15 cellular contexts compared by ENCODE assay signal in the genomic region with DNA sequence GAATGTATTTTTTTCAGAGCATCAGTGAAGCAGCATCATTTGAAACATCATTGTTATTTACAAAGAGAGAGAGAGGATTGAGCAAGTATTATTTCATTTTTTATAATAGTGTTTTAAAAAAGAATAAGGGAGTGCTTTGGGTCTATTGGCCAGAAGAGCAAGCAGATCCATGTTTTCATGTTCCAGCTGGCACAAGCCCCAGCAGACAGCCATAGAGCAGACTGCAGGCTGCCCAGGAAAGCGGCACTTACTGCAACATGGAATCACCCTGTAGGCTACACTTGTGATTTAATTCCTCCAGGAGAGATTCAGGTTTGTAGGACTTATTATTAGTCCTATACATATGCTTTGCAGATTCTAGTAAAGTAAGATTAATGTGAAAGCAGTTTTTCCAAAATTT.
DNase-seq lines count a peak whose midpoint lies in the region; ATAC-seq and TF ChIP-seq lines count a peak whose summit lies in the region.
"Had no signal": no experiment of that assay in that cellular context is flagged by ENCODE, and none has a peak within 500 bp of the region (broad histone marks: within the 10 kb centered on the region; RNA-seq: fewer than 3 reads in every experiment).

No MANE protein-coding gene starts in this region.

- H3K27me3 Mint-ChIP-seq in nephron progenitor cell (ENCODE audit: low read depth, poor library complexity): no peaks in the 10 kb centered on the region
- H3K27me3 Mint-ChIP-seq: activated CD4-positive, alpha-beta memory T cell treated with anti-CD3 and anti-CD28 coated beads for 36 hours; activated T-helper 17 cell treated with anti-CD3 and anti-CD28 coated beads, Interleukin-2, amount 50 U/mL, for 72 hours had no signal

- H3K27me3 ChIP-seq in MG63 (no peaks in the 10 kb centered on the region), fibroblast of lung (ENCODE audit: control insufficient read depth, insufficient read depth, low read length) (no peaks in the 10 kb centered on the region)
- H3K27me3 ChIP-seq: foreskin keratinocyte had no signal

- H3K27ac Mint-ChIP-seq in nephron progenitor cell: peak overlapping the region; percentile 84
- H3K27ac Mint-ChIP-seq: activated CD4-positive, alpha-beta memory T cell treated with anti-CD3 and anti-CD28 coated beads for 36 hours; activated T-helper 17 cell treated with anti-CD3 and anti-CD28 coated beads, Interleukin-2, amount 50 U/mL, for 72 hours; naive B cell had no signal

- DNase-seq in MG63 (peak; percentile 43), NCI-H446 treated with DMSO at 0.1 percent for 48 hours (lab: John Stamatoyannopoulos, UW) (peak; percentile 54), fibroblast of lung (ENCODE audit: low read depth in 2 of 2) (peak; percentile 23 to 45), nephron progenitor cell (no peak), T-helper 1 cell (no peak)
- DNase-seq: activated CD4-positive, alpha-beta memory T cell treated with anti-CD3 and anti-CD28 coated beads for 36 hours; DMS79 treated with DMSO at 0.1 percent for 48 hours; islet precursor cell; naive B cell; stimulated activated CD4-positive, alpha-beta T cell treated with anti-CD3 and anti-CD28 coated beads, Interleukin-4, amount 100 ng/mL, for 1 hour had no signal

- H3K4me1 ChIP-seq in fibroblast of lung (ENCODE audit: control insufficient read depth, extremely low read depth, insufficient read depth, low read length): no peaks in the 10 kb centered on the region
- H3K4me1 ChIP-seq: foreskin keratinocyte had no signal

- H3K79me2 ChIP-seq in fibroblast of lung (ENCODE audit: control insufficient read depth, insufficient read depth, low read length): no peaks in the 10 kb centered on the region

- H3K36me3 Mint-ChIP-seq in nephron progenitor cell (ENCODE audit: low read depth): peaks cover 16% of the 10 kb centered on the region
- H3K36me3 Mint-ChIP-seq: activated CD4-positive, alpha-beta memory T cell treated with anti-CD3 and anti-CD28 coated beads for 36 hours; naive B cell had no signal

- TF ChIP-seq CTCF in fibroblast of lung (conservative IDR thresholded peaks at IDR 0.05 in 1 of 2, IDR thresholded peaks at IDR 0.05 in 1 of 2; ENCODE audit: low read depth in 1 of 2, low read length in 2 of 2) (no peak), nephron progenitor cell (IDR thresholded peaks at IDR 0.05) (no peak)

- no peak overlapping the region for H3K9ac ChIP-seq in fibroblast of lung (ENCODE audit: insufficient read depth, low read length)

- H3K4me3 ChIP-seq in MG63 (no peak overlapping the region), fibroblast of lung (replicated peaks in 1 of 4; ENCODE audit: control extremely low read depth in 1 of 4, insufficient read depth in 1 of 4, low read depth in 3 of 4, low read length in 4 of 4) (no peak overlapping the region)

- H3K4me2 ChIP-seq in fibroblast of lung (ENCODE audit: extremely low read depth, insufficient read depth, low read length): no peak overlapping the region

- no peaks in the 10 kb centered on the region for H3K36me3 ChIP-seq in MG63
- no peaks in the 10 kb centered on the region for H3K36me3 ChIP-seq in fibroblast of lung (ENCODE audit: control insufficient read depth, insufficient read depth, low read length)

- no peaks in the 10 kb centered on the region for H4K20me1 ChIP-seq in fibroblast of lung (ENCODE audit: control insufficient read depth, extremely low read depth, insufficient read depth, low read length)

- no peaks in the 10 kb centered on the region for H3K9me3 ChIP-seq in MG63
- no peaks in the 10 kb centered on the region for H3K9me3 ChIP-seq in fibroblast of lung (ENCODE audit: control insufficient read depth, insufficient read depth, low read depth, low read length)

- ATAC-seq in HG02610 (IDR thresholded peaks at IDR 0.05; ENCODE audit: unreplicated experiment) (no peak), GM18519 (IDR thresholded peaks at IDR 0.05; ENCODE audit: low FRiP score, unreplicated experiment) (no peak), HG02588 (IDR thresholded peaks at IDR 0.05; ENCODE audit: unreplicated experiment) (no peak)
- ATAC-seq: activated T-helper 17 cell treated with anti-CD3 and anti-CD28 coated beads, Interleukin-2, amount 50 U/mL, for 72 hours had no signal

- peaks cover 66% of the 10 kb centered on the region for H3K4me1 Mint-ChIP-seq in nephron progenitor cell
- H3K4me1 Mint-ChIP-seq: activated T-helper 17 cell treated with anti-CD3 and anti-CD28 coated beads, Interleukin-2, amount 50 U/mL, for 72 hours; naive B cell had no signal

- H2AFZ ChIP-seq in fibroblast of lung (ENCODE audit: low read length): no peak overlapping the region

- H3K9me3 Mint-ChIP-seq in nephron progenitor cell: peaks cover 15% of the 10 kb centered on the region
- H3K9me3 Mint-ChIP-seq: activated CD4-positive, alpha-beta memory T cell treated with anti-CD3 and anti-CD28 coated beads for 36 hours; activated T-helper 17 cell treated with anti-CD3 and anti-CD28 coated beads, Interleukin-2, amount 50 U/mL, for 72 hours; naive B cell had no signal

- H3K4me3 Mint-ChIP-seq in nephron progenitor cell: no peak overlapping the region
- H3K4me3 Mint-ChIP-seq: activated CD4-positive, alpha-beta memory T cell treated with anti-CD3 and anti-CD28 coated beads for 36 hours; activated T-helper 17 cell treated with anti-CD3 and anti-CD28 coated beads, Interleukin-2, amount 50 U/mL, for 72 hours; naive B cell had no signal

- H3K27ac ChIP-seq in fibroblast of lung (ENCODE audit: insufficient read depth, low read length): no peak overlapping the region
- H3K27ac ChIP-seq: foreskin keratinocyte had no signal

Comparison
In these comparisons a context has a peak if more than half of its experiments do, and no peak if none do; other contexts are left out.
1. DNase-seq: peak in MG63 (single experiment), NCI-H446 treated with DMSO at 0.1 percent for 48 hours (single experiment) and fibroblast of lung (2 of 2); none in nephron progenitor cell (single experiment) and T-helper 1 cell (0 of 5).